1 cellular context compared by ENCODE assay signal in genomic region chr11:61452825-61453224, GRCh38.
TF ChIP-seq lines count a peak whose summit lies in the region.

No MANE protein-coding gene starts in this region.

TF ChIP-seq in K562, 482 proteins besides CTCF, POLR2A, EP300 and RAD21:
- no peak for TF ChIP-seq BRD4 (IDR thresholded peaks at IDR 0.05)
- no peak for TF ChIP-seq GATA2 (CRISPR knock-in tag; IDR thresholded peaks at IDR 0.05)
- TF ChIP-seq ZNF384 (IDR thresholded peaks at IDR 0.05; ENCODE audit: low read depth, low read length), result no peak
- TF ChIP-seq MCM2 (IDR thresholded peaks at IDR 0.05; ENCODE audit: low read depth), result no peak
- no peak for TF ChIP-seq ZNF282 (CRISPR knock-in tag; IDR thresholded peaks at IDR 0.05)
- peak; percentile 10 for TF ChIP-seq RBM25 (IDR thresholded peaks at IDR 0.05; ENCODE audit: low read depth, low read length, severe bottlenecking)
- TF ChIP-seq CCNT2 (IDR thresholded peaks at IDR 0.05; ENCODE audit: borderline replicate concordance, extremely low read depth, insufficient read length, low read depth, low read length), result no peak
